Comparison of ENCODE assay signal across 19 cellular contexts in the genomic region with DNA sequence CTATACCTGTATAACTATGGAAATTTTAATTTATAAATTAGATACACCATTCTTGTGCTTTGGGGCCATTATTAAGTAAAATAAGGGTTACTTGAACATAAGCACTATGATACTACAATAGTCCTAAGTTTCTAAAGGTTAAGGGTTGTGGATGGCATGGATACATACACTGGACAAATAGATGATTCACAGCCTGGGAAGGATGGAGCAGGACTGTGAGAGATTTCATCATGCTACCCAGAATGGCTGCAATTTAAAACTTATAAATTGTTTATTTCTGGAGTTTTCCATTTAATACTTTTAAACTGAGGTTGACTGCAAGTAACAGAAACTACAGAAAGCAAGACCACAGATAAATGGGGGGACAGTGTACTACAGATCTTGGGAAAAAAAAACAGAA.
"Had no signal": no experiment of that assay in that cellular context is flagged by ENCODE, and none has a peak within 500 bp of the region (broad histone marks: within the 10 kb centered on the region; RNA-seq: fewer than 3 reads in every experiment).

No MANE protein-coding gene starts in this region.

- H3K4me3 ChIP-seq: cardiac muscle cell, lung, sigmoid colon, upper lobe of right lung had no signal

- H3K4me1 Mint-ChIP-seq: activated CD4-positive, alpha-beta T cell treated with anti-CD3 and anti-CD28 coated beads, Interleukin-2, amount 10 ng/mL, durations not matched to agents 24 days and 14 days; activated naive CD4-positive, alpha-beta T cell treated with anti-CD3 and anti-CD28 coated beads, Interleukin-2, amount 10 ng/mL, durations not matched to agents 7 days and 5 days; activated naive CD8-positive, alpha-beta T cell treated with anti-CD3 and anti-CD28 coated beads, Interleukin-2, amount 50 U/mL, for 24 hours; nephron progenitor cell; stimulated activated naive B cell treated with anti-CD40 and anti-IgM and Interleukin-4, amounts not matched to agents 10 μg/mL and 1 μg/mL and 100 μg/mL, for 72 hours had no signal

- H3K4me1 ChIP-seq: sigmoid colon, upper lobe of right lung had no signal

- ATAC-seq: activated CD8-positive, alpha-beta T cell treated with anti-CD3 and anti-CD28 coated beads for 36 hours; activated naive CD8-positive, alpha-beta T cell treated with anti-CD3 and anti-CD28 coated beads, Interleukin-2, amount 50 U/mL, for 24 hours; activated T-cell treated with anti-CD3 and anti-CD28 coated beads, Interleukin-2, amount 50 U/mL, for 4 hours; stimulated activated naive B cell treated with anti-CD40 and anti-IgM and Interleukin-4, amounts not matched to agents 10 μg/mL and 1 μg/mL and 100 μg/mL, for 72 hours; upper lobe of right lung had no signal

- H3K36me3 Mint-ChIP-seq: activated naive CD4-positive, alpha-beta T cell treated with anti-CD3 and anti-CD28 coated beads, Interleukin-2, amount 10 ng/mL, durations not matched to agents 7 days and 5 days; stimulated activated naive B cell treated with anti-CD40 and anti-IgM and Interleukin-4, amounts not matched to agents 10 μg/mL and 1 μg/mL and 100 μg/mL, for 72 hours had no signal

- H3K27ac ChIP-seq: cardiac muscle cell, epithelial cell of prostate, sigmoid colon, upper lobe of right lung had no signal

- DNase-seq: activated CD4-positive, alpha-beta T cell treated with anti-CD3 and anti-CD28 coated beads, Interleukin-2, amount 10 ng/mL, durations not matched to agents 24 days and 14 days; activated CD8-positive, alpha-beta T cell treated with anti-CD3 and anti-CD28 coated beads for 36 hours; activated effector memory CD4-positive, alpha-beta T cell treated with Interleukin-2 at 50 U/mL for 16 hours; activated naive CD4-positive, alpha-beta T cell treated with anti-CD3 and anti-CD28 coated beads, Interleukin-2, amount 10 ng/mL, durations not matched to agents 7 days and 5 days; activated naive CD8-positive, alpha-beta T cell treated with anti-CD3 and anti-CD28 coated beads, Interleukin-2, amount 50 U/mL, for 24 hours; activated T-cell treated with anti-CD3 and anti-CD28 coated beads, Interleukin-2, amount 50 U/mL, for 4 hours; hypothalamus; nephron progenitor cell; nucleus accumbens; sigmoid colon; stimulated activated naive B cell treated with anti-CD40 and anti-IgM and Interleukin-4, amounts not matched to agents 10 μg/mL and 1 μg/mL and 100 μg/mL, for 72 hours; T-helper 1 cell; T-helper 9 cell; upper lobe of right lung had no signal

- H3K9me3 Mint-ChIP-seq: activated CD4-positive, alpha-beta T cell treated with anti-CD3 and anti-CD28 coated beads, Interleukin-2, amount 10 ng/mL, durations not matched to agents 24 days and 14 days; activated naive CD4-positive, alpha-beta T cell treated with anti-CD3 and anti-CD28 coated beads, Interleukin-2, amount 10 ng/mL, durations not matched to agents 7 days and 5 days; nephron progenitor cell had no signal

- H3K4me3 Mint-ChIP-seq: activated CD4-positive, alpha-beta T cell treated with anti-CD3 and anti-CD28 coated beads, Interleukin-2, amount 10 ng/mL, durations not matched to agents 24 days and 14 days; activated CD8-positive, alpha-beta T cell treated with anti-CD3 and anti-CD28 coated beads for 36 hours; activated naive CD4-positive, alpha-beta T cell treated with anti-CD3 and anti-CD28 coated beads, Interleukin-2, amount 10 ng/mL, durations not matched to agents 7 days and 5 days; activated naive CD8-positive, alpha-beta T cell treated with anti-CD3 and anti-CD28 coated beads, Interleukin-2, amount 50 U/mL, for 24 hours; activated T-cell treated with anti-CD3 and anti-CD28 coated beads, Interleukin-2, amount 50 U/mL, for 4 hours; nephron progenitor cell; stimulated activated naive B cell treated with anti-CD40 and anti-IgM and Interleukin-4, amounts not matched to agents 10 μg/mL and 1 μg/mL and 100 μg/mL, for 72 hours had no signal

- H3K9me3 ChIP-seq: sigmoid colon, upper lobe of right lung had no signal

- FAIRE-seq: frontal cortex, keratinocyte had no signal

- H3K27me3 Mint-ChIP-seq: activated CD4-positive, alpha-beta T cell treated with anti-CD3 and anti-CD28 coated beads, Interleukin-2, amount 10 ng/mL, durations not matched to agents 24 days and 14 days; activated CD8-positive, alpha-beta T cell treated with anti-CD3 and anti-CD28 coated beads for 36 hours; activated naive CD4-positive, alpha-beta T cell treated with anti-CD3 and anti-CD28 coated beads, Interleukin-2, amount 10 ng/mL, durations not matched to agents 7 days and 5 days; activated naive CD8-positive, alpha-beta T cell treated with anti-CD3 and anti-CD28 coated beads, Interleukin-2, amount 50 U/mL, for 24 hours; stimulated activated naive B cell treated with anti-CD40 and anti-IgM and Interleukin-4, amounts not matched to agents 10 μg/mL and 1 μg/mL and 100 μg/mL, for 72 hours had no signal

- H3K27ac Mint-ChIP-seq: activated CD4-positive, alpha-beta T cell treated with anti-CD3 and anti-CD28 coated beads, Interleukin-2, amount 10 ng/mL, durations not matched to agents 24 days and 14 days; activated CD8-positive, alpha-beta T cell treated with anti-CD3 and anti-CD28 coated beads for 36 hours; activated naive CD4-positive, alpha-beta T cell treated with anti-CD3 and anti-CD28 coated beads, Interleukin-2, amount 10 ng/mL, durations not matched to agents 7 days and 5 days; activated naive CD8-positive, alpha-beta T cell treated with anti-CD3 and anti-CD28 coated beads, Interleukin-2, amount 50 U/mL, for 24 hours; nephron progenitor cell; stimulated activated naive B cell treated with anti-CD40 and anti-IgM and Interleukin-4, amounts not matched to agents 10 μg/mL and 1 μg/mL and 100 μg/mL, for 72 hours had no signal
